ENCODE assay signal across 8 cellular contexts in the genomic region with DNA sequence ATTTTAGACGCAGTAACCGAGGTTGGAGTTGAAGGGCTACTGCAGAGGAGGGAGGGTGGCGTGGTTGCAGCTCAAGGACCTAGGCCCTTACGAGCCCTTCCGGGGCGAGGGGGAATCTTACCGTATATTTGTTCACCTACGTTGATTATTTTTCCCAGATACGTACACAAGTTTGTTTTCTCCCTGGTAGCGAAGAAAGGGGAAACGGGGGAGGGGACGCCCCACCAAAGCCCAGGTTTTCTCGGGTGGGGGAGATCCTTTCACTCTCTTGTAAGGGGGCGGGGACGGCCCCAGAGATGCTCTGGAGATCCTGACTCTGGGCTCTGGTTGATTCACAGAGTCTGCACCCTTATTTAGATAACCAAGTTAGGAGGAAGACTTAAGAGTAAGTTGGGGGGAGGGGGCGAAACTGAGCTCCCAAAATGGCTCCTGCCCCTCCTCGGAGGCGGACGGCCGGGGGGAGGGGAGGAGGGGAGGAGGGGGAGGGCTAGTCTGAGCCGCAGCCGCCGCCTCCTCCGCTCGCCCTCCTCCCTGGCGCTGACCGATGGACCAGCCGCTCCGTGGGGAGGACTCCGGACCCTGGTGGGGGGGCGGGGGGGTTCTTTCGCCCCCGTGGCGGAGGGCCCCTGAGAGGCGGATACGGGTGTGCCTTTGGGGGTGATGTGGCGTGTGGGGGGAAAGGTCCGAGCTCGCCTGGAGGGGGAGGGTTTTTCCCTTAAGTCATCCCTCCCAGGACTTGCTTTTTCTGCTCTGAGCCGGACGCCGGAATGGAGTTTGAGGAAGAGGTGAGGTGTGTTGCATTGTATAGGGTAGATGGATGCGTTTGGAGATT. TPM values are rescaled to one million over a fixed set of nuclear protein-coding genes. Genes with fewer than 3 reads are reported as not detected.
DNase-seq lines count a peak whose midpoint lies in the region; ATAC-seq and TF ChIP-seq lines count a peak whose summit lies in the region.

No MANE protein-coding gene starts in this region.

- no peaks in the 10 kb centered on the region for H3K27me3 ChIP-seq in liver (ENCODE audit: control insufficient read depth in 4 of 4, insufficient read depth in 4 of 4, low read length in 3 of 4)

- peaks cover 83% of the 10 kb centered on the region for H3K36me3 Mint-ChIP-seq in dendritic cell treated with granulocyte-macrophage colony-stimulating factor and Interleukin-4, amounts not matched to agents 40 ng/mL and 50 ng/mL, for 4 days (ENCODE audit: low read depth)

- peak; percentile 79 for DNase-seq in A172 (ENCODE audit: low spot score)
- DNase-seq in NCI-H460 (ENCODE audit: extremely low read depth, low read depth): peak; percentile 82
- DNase-seq in activated CD4-positive, alpha-beta T cell treated with anti-CD3 and anti-CD28 coated beads, Interleukin-2, amount 50 U/mL, for 1 hour: peak; percentile 70
- DNase-seq in stimulated activated CD4-positive, alpha-beta T cell treated with anti-CD3 and anti-CD28 coated beads, Interleukin-2, amount 100 ng/mL, for 4 hours (ENCODE audit: low read depth): peak; percentile 83

- peaks cover 40% of the 10 kb centered on the region for H3K4me1 Mint-ChIP-seq in dendritic cell treated with granulocyte-macrophage colony-stimulating factor and Interleukin-4, amounts not matched to agents 40 ng/mL and 50 ng/mL, for 4 days (ENCODE audit: low read depth)

- no peak for TF ChIP-seq CTCF in liver (IDR thresholded peaks at IDR 0.05; ENCODE audit: low read depth, low read length, missing input control)

- H3K9me3 ChIP-seq in liver (ENCODE audit: control insufficient read depth in 4 of 4, low read length in 3 of 4): no peaks in the 10 kb centered on the region

- no peak for TF ChIP-seq RAD21 in liver (IDR thresholded peaks at IDR 0.05)

- H3K4me3 ChIP-seq in liver (ENCODE audit: low read depth in 1 of 3, low read length in 3 of 3): peak overlapping the region; percentile 81 to 93 (median 87)

- no peaks in the 10 kb centered on the region for H3K9me3 Mint-ChIP-seq in dendritic cell treated with granulocyte-macrophage colony-stimulating factor and Interleukin-4, amounts not matched to agents 40 ng/mL and 50 ng/mL, for 4 days

- intact Hi-C loops in dendritic cell treated with granulocyte-macrophage colony-stimulating factor and Interleukin-4, amounts not matched to agents 40 ng/mL and 50 ng/mL, for 4 days (cut with micrococcal nuclease): loop anchor here (5.0 kb wide), 2 partner anchors 33 to 128 kb away; partner anchors contain the start of gene PSMB8

- peak overlapping the region; percentile 100 for H3K27ac Mint-ChIP-seq in dendritic cell treated with granulocyte-macrophage colony-stimulating factor and Interleukin-4, amounts not matched to agents 40 ng/mL and 50 ng/mL, for 4 days

- no peaks in the 10 kb centered on the region for H3K27me3 Mint-ChIP-seq in dendritic cell treated with granulocyte-macrophage colony-stimulating factor and Interleukin-4, amounts not matched to agents 40 ng/mL and 50 ng/mL, for 4 days

- H3K27ac ChIP-seq in liver (ENCODE audit: low read depth in 1 of 2, low read length in 2 of 2): peak overlapping the region; percentile 99 to 100

- H3K4me3 Mint-ChIP-seq in dendritic cell treated with granulocyte-macrophage colony-stimulating factor and Interleukin-4, amounts not matched to agents 40 ng/mL and 50 ng/mL, for 4 days: peak overlapping the region; percentile 97

- H3K36me3 ChIP-seq in liver (ENCODE audit: control insufficient read depth in 4 of 4, insufficient read depth in 3 of 4, low read depth in 1 of 4, low read length in 3 of 4): peaks cover 5 to 14% (median 8%) of the 10 kb centered on the region in 4 donors

- WGBS in liver: under 1% methylated on average over 43 of the region's 43 CpGs

- H3K4me1 ChIP-seq in liver (ENCODE audit: control insufficient read depth in 4 of 4, insufficient read depth in 4 of 4, low read length in 3 of 4): peaks cover 0 to 34% (median 27%) of the 10 kb centered on the region in 4 donors

- no peak for ATAC-seq in HG03159 (IDR thresholded peaks at IDR 0.05; ENCODE audit: unreplicated experiment)

- TF ChIP-seq POLR2A in GM18526 (IDR thresholded peaks at IDR 0.05; ENCODE audit: extremely low read depth, insufficient read length): peak; percentile 51

- H3K9ac ChIP-seq in liver (ENCODE audit: low read depth in 1 of 2, low read length in 2 of 2): peak overlapping the region; percentile 96 to 100

TF ChIP-seq in liver, 16 proteins besides CTCF, POLR2A, EP300 and RAD21 (continues in another document):
- TF ChIP-seq JUND (IDR thresholded peaks at IDR 0.05) (peak in 1 of 2 donors; percentile 9), RXRA (IDR thresholded peaks at IDR 0.05) (no peak), FOXA2 (IDR thresholded peaks at IDR 0.05) (no peak), ZBTB33 (IDR thresholded peaks at IDR 0.05) (no peak), TAF1 (conservative IDR thresholded peaks at IDR 0.05) (no peak), HNF4G (IDR thresholded peaks at IDR 0.05) (no peak), HNF4A (conservative IDR thresholded peaks at IDR 0.05) (peak; percentile 61 to 72), EGR1 (IDR thresholded peaks at IDR 0.05; ENCODE audit: low read depth in 2 of 2) (peak in 1 of 2 donors; percentile 31), YY1 (IDR thresholded peaks at IDR 0.05) (peak; percentile 37), REST (IDR thresholded peaks at IDR 0.05) (no peak), NR2F2 (IDR thresholded peaks at IDR 0.05) (no peak), FOXA1 (IDR thresholded peaks at IDR 0.05) (no peak), SP1 (IDR thresholded peaks at IDR 0.05) (no peak)
- TF ChIP-seq, protein P1, sequence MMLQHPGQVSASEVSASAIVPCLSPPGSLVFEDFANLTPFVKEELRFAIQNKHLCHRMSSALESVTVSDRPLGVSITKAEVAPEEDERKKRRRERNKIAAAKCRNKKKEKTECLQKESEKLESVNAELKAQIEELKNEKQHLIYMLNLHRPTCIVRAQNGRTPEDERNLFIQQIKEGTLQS (IDR thresholded peaks at IDR 0.05): no peak

RNA-seq across cellular contexts. Expression of gene BRD2, which starts 2.2 kb away (rescaled TPM):
- 73.9 and 106 TPM in 2 replicates for total RNA-seq in A172 (2014; rRNA removed; shearing (Covaris generic))
- 132 and 133 TPM in 2 replicates for total RNA-seq in NCI-H460 (2014; rRNA removed; shearing (Covaris generic))
- 184 and 248 TPM in 2 replicates for polyA plus RNA-seq in NCI-H460 (2014; cell fraction: nucleus; rRNA removed)
- total RNA-seq in liver: 100 to 1,000 TPM in 1 of 2 donors, 10 to 100 TPM in 1; 46.0 to 100 TPM
- 10 to 100 TPM; 29.8 to 54.4 TPM for polyA plus RNA-seq in liver

RNA-seq across cellular contexts. Expression of gene HLA-DMA, which starts 17.7 kb away (rescaled TPM):
- 0.78 and 1.2 TPM in 2 replicates for total RNA-seq in A172 (2014; rRNA removed; shearing (Covaris generic))
- 1.2 and 2.0 TPM in 2 replicates for total RNA-seq in NCI-H460 (2014; rRNA removed; shearing (Covaris generic))
- polyA plus RNA-seq in NCI-H460 (2014; cell fraction: nucleus; rRNA removed): 0.88 and 7.8 TPM in 2 replicates
- 1 to 10 TPM; 6.2 to 7.8 TPM for total RNA-seq in liver
- polyA plus RNA-seq in liver: 10 to 100 TPM in 1 of 2 donors, 1 to 10 TPM in 1; 10.0 to 15.1 TPM

RNA-seq across cellular contexts. Expression of gene HLA-DMB, which starts 29.8 kb away (rescaled TPM):
- total RNA-seq in A172 (2014; rRNA removed; shearing (Covaris generic)): not detected in 2 replicates
- total RNA-seq in NCI-H460 (2014; rRNA removed; shearing (Covaris generic)): not detected in 2 replicates
- polyA plus RNA-seq in NCI-H460 (2014; cell fraction: nucleus; rRNA removed): not detected in 2 replicates
- 10 to 100 TPM in 1 of 2 donors, 1 to 10 TPM in 1; 8.1 to 13.1 TPM for total RNA-seq in liver
- 1 to 10 TPM; 2.8 to 7.3 TPM for polyA plus RNA-seq in liver

RNA-seq across cellular contexts. Expression of gene HLA-DOA, which starts 38.8 kb away (rescaled TPM):
- not detected in 2 replicates for total RNA-seq in A172 (2014; rRNA removed; shearing (Covaris generic))
- not detected in 2 replicates for total RNA-seq in NCI-H460 (2014; rRNA removed; shearing (Covaris generic))
- not detected in 2 replicates for polyA plus RNA-seq in NCI-H460 (2014; cell fraction: nucleus; rRNA removed)
- 1 to 10 TPM; 1.3 to 3.0 TPM for total RNA-seq in liver
- 1 to 10 TPM in 1 of 2 donors, under 1 TPM in 1; 0.69 to 1.9 TPM for polyA plus RNA-seq in liver
